Comparison of ENCODE assay signal across 7 cellular contexts in the genomic region with DNA sequence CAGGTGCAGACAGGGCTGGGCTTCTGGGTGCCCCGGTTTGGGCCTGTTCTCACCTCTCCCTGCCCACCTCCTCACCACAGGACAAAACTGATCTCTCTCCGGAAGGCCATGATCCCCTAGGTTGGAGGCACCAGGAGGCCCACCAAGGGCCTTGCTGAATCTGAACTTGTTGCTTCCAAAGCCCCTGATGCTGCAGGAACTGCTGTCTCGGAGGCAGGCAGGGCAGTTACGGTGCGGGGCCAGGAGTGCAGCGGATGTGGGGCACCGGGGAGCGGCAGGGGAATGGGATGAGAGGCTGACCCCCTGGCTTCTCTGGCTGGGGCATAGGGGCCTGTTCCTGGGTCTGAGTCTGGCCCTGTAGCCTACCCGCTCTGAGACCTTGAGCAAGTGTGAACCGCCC.
"Had no signal": no experiment of that assay in that cellular context is flagged by ENCODE, and none has a peak within 500 bp of the region (broad histone marks: within the 10 kb centered on the region; RNA-seq: fewer than 3 reads in every experiment).

No MANE protein-coding gene starts in this region.

- H3K9ac ChIP-seq: GM23248 had no signal

- H3K4me3 ChIP-seq: GM23248 had no signal

- ATAC-seq: HepG2 had no signal

- DNase-seq: GM23248, GOT3, H7, HCEC 1CT, KBM-7 had no signal

- H2AFZ ChIP-seq: GM23248 had no signal

- H3K27ac ChIP-seq: GM23248, HL-60 had no signal
